20 cellular contexts compared by ENCODE assay signal in genomic region chr21:41987310-41987709, GRCh38.
"Had no signal": no experiment of that assay in that cellular context is flagged by ENCODE, and none has a peak within 500 bp of the region (broad histone marks: within the 10 kb centered on the region; RNA-seq: fewer than 3 reads in every experiment).

No MANE protein-coding gene starts in this region.

- H3K27me3 ChIP-seq: MG63 had no signal

- ATAC-seq: Panc1, PC-3 had no signal

- H3K9me3 ChIP-seq: MG63 had no signal

- DNase-seq: KBM-7, MG63, NCI-H1092, NCI-H1105 treated with DMSO at 0.1 percent for 48 hours, NCI-H1417 treated with DMSO at 0.1 percent for 48 hours, NCI-H146, NCI-H1694 treated with DMSO at 0.1 percent for 48 hours, NCI-H1930, NCI-H2081, NCI-H2171, NCI-H226, NCI-H446, NCI-H510A, NCI-H524 treated with DMSO at 0.1 percent for 48 hours, NCI-H69, NCI-H774, PC-3, SHP77 had no signal

- H3K27ac ChIP-seq: RWPE1 had no signal

- H3K4me3 ChIP-seq: MG63 had no signal
